Comparison of ENCODE assay signal across 1 cellular context in the genomic region with DNA sequence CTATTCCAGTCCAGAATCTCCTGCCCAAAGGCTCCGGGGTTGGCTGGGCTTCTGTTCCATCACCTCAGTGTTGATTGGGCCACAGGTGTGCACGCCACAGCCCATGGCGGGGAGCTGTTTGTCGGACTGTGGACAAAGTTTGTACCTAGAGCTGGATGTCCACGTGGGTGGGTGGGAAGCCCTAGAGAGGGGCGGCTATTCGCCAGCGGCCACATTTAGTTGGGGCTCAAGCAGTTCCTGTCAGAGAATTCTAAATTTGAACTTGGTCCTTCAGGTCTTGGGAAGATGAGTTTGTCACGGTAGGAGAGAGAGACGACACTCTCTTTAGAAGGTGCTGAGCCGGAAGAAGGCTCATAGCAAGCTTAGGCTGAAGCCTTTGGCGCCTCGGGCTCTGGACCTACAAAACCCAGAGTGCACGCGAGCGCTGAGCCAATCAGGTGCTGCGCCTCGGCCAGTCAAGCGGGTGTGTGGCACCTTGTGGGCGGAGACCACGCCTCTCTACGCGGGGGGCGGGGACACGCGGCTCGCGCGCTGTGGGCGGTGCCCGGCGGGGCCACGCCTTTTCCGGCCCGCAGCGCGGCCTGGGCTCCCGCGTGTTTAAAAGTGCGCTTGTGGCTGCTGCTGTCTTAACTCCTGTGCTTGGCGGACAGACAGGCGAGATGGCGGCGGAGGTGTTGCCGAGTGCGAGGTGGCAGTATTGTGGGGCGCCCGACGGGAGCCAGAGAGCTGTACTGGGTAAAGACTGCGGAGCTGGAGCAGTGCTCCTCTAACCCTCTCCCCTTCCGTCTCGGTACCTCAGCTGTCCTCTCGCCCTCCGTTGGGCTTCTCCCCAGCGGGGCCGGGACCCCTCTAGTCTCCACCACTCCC.
A peak's percentile ranks its signal among the peaks of the same experiment; 100 is the strongest.
TF ChIP-seq lines count a peak whose summit lies in the region.

A gene with protein sequence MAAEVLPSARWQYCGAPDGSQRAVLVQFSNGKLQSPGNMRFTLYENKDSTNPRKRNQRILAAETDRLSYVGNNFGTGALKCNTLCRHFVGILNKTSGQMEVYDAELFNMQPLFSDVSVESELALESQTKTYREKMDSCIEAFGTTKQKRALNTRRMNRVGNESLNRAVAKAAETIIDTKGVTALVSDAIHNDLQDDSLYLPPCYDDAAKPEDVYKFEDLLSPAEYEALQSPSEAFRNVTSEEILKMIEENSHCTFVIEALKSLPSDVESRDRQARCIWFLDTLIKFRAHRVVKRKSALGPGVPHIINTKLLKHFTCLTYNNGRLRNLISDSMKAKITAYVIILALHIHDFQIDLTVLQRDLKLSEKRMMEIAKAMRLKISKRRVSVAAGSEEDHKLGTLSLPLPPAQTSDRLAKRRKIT (plus strand): TSS at position 560 of the 867 bp plus-strand sequence. CDS start 100 bp downstream, at position 660.

TF ChIP-seq in HEK293, 187 proteins besides CTCF, POLR2A, EP300 and RAD21 (continued from another document and continues in another):
- TF ChIP-seq ZNF140 (tag by site-specific recombination; IDR thresholded peaks at IDR 0.05) (no peak), WT1 (tag by site-specific recombination; IDR thresholded peaks at IDR 0.05) (no peak), ZNF555 (tag by site-specific recombination; conservative IDR thresholded peaks at IDR 0.05) (no peak), ZNF837 (tag by site-specific recombination; IDR thresholded peaks at IDR 0.05) (no peak), ZNF24 (tag by site-specific recombination; IDR thresholded peaks at IDR 0.05) (no peak), ZNF146 (tag by site-specific recombination; IDR thresholded peaks at IDR 0.05) (no peak), ZBTB1 (tag by site-specific recombination; IDR thresholded peaks at IDR 0.05) (no peak), ZBTB8A (tag by site-specific recombination; IDR thresholded peaks at IDR 0.05) (peak; percentile 32; the same call in 1 of the 2 replicates), BCL11A (tag by site-specific recombination; IDR thresholded peaks at IDR 0.05; ENCODE audit: low read depth) (no peak), ZFHX2 (tag by site-specific recombination; conservative IDR thresholded peaks at IDR 0.05) (peak; percentile 82), HOXD13 (CRISPR knock-in tag; IDR thresholded peaks at IDR 0.05; ENCODE audit: borderline replicate concordance) (no peak), KLF1 (tag by site-specific recombination; IDR thresholded peaks at IDR 0.05) (peak; percentile 66; the same call in 1 of the 2 replicates), ZNF324 (tag by site-specific recombination; IDR thresholded peaks at IDR 0.05) (no peak), KLF10 (tag by site-specific recombination; IDR thresholded peaks at IDR 0.05) (peak; percentile 85), ZSCAN16 (tag by site-specific recombination; IDR thresholded peaks at IDR 0.05) (no peak), ZBTB17 (tag by site-specific recombination; IDR thresholded peaks at IDR 0.05) (no peak), SP3 (tag by site-specific recombination; IDR thresholded peaks at IDR 0.05) (peak; percentile 94), SALL2 (tag by site-specific recombination; IDR thresholded peaks at IDR 0.05; ENCODE audit: borderline replicate concordance) (no peak), ZNF629 (tag by site-specific recombination; IDR thresholded peaks at IDR 0.05) (0 out of 2 replicates have a peak, but pooled peaks have one; percentile 25), KLF8 (tag by site-specific recombination; IDR thresholded peaks at IDR 0.05) (peak; percentile 85), ZNF423 (tag by site-specific recombination; IDR thresholded peaks at IDR 0.05) (no peak), ZSCAN23 (tag by site-specific recombination; IDR thresholded peaks at IDR 0.05) (no peak), OSR2 (tag by site-specific recombination; IDR thresholded peaks at IDR 0.05) (no peak), ZSCAN30 (tag by site-specific recombination; IDR thresholded peaks at IDR 0.05) (no peak), GLIS1 (tag by site-specific recombination; IDR thresholded peaks at IDR 0.05) (peak; percentile 62; the same call in 1 of the 2 replicates), TCF7L2 (IDR thresholded peaks at IDR 0.05; ENCODE audit: borderline replicate concordance, low read depth, low read length) (no peak), ZNF530 (tag by site-specific recombination; IDR thresholded peaks at IDR 0.05; ENCODE audit: low read depth) (no peak), SP2 (tag by site-specific recombination; IDR thresholded peaks at IDR 0.05) (peak; percentile 93), SCRT2 (tag by site-specific recombination; IDR thresholded peaks at IDR 0.05) (peak; percentile 73), ZNF202 (tag by site-specific recombination; IDR thresholded peaks at IDR 0.05; ENCODE audit: borderline replicate concordance) (no peak), ZIC2 (tag by site-specific recombination; IDR thresholded peaks at IDR 0.05) (peak; percentile 21; the same call in 1 of the 2 replicates), ZNF416 (tag by site-specific recombination; IDR thresholded peaks at IDR 0.05) (no peak), GLIS2 (tag by site-specific recombination; IDR thresholded peaks at IDR 0.05) (peak; percentile 62), ZNF48 (tag by site-specific recombination; IDR thresholded peaks at IDR 0.05) (no peak), SETDB1 (IDR thresholded peaks at IDR 0.05; ENCODE audit: insufficient read length, low read length) (no peak), KLF16 (tag by site-specific recombination; IDR thresholded peaks at IDR 0.05) (no peak)
- TF ChIP-seq, protein P1, sequence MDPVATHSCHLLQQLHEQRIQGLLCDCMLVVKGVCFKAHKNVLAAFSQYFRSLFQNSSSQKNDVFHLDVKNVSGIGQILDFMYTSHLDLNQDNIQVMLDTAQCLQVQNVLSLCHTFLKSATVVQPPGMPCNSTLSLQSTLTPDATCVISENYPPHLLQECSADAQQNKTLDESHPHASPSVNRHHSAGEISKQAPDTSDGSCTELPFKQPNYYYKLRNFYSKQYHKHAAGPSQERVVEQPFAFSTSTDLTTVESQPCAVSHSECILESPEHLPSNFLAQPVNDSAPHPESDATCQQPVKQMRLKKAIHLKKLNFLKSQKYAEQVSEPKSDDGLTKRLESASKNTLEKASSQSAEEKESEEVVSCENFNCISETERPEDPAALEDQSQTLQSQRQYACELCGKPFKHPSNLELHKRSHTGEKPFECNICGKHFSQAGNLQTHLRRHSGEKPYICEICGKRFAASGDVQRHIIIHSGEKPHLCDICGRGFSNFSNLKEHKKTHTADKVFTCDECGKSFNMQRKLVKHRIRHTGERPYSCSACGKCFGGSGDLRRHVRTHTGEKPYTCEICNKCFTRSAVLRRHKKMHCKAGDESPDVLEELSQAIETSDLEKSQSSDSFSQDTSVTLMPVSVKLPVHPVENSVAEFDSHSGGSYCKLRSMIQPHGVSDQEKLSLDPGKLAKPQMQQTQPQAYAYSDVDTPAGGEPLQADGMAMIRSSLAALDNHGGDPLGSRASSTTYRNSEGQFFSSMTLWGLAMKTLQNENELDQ (tag by site-specific recombination; IDR thresholded peaks at IDR 0.05; ENCODE audit: low read depth): no peak
- TF ChIP-seq, protein P2, sequence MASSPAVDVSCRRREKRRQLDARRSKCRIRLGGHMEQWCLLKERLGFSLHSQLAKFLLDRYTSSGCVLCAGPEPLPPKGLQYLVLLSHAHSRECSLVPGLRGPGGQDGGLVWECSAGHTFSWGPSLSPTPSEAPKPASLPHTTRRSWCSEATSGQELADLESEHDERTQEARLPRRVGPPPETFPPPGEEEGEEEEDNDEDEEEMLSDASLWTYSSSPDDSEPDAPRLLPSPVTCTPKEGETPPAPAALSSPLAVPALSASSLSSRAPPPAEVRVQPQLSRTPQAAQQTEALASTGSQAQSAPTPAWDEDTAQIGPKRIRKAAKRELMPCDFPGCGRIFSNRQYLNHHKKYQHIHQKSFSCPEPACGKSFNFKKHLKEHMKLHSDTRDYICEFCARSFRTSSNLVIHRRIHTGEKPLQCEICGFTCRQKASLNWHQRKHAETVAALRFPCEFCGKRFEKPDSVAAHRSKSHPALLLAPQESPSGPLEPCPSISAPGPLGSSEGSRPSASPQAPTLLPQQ (tag by site-specific recombination; IDR thresholded peaks at IDR 0.05): 0 out of 2 replicates have a peak, but pooled peaks have one; percentile 17
- TF ChIP-seq, protein P3, sequence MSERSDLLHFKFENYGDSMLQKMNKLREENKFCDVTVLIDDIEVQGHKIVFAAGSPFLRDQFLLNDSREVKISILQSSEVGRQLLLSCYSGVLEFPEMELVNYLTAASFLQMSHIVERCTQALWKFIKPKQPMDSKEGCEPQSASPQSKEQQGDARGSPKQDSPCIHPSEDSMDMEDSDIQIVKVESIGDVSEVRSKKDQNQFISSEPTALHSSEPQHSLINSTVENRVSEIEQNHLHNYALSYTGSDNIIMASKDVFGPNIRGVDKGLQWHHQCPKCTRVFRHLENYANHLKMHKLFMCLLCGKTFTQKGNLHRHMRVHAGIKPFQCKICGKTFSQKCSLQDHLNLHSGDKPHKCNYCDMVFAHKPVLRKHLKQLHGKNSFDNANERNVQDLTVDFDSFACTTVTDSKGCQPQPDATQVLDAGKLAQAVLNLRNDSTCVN (tag by site-specific recombination; optimal IDR thresholded peaks at IDR 0.05): peak; percentile 79
- TF ChIP-seq, protein P4, sequence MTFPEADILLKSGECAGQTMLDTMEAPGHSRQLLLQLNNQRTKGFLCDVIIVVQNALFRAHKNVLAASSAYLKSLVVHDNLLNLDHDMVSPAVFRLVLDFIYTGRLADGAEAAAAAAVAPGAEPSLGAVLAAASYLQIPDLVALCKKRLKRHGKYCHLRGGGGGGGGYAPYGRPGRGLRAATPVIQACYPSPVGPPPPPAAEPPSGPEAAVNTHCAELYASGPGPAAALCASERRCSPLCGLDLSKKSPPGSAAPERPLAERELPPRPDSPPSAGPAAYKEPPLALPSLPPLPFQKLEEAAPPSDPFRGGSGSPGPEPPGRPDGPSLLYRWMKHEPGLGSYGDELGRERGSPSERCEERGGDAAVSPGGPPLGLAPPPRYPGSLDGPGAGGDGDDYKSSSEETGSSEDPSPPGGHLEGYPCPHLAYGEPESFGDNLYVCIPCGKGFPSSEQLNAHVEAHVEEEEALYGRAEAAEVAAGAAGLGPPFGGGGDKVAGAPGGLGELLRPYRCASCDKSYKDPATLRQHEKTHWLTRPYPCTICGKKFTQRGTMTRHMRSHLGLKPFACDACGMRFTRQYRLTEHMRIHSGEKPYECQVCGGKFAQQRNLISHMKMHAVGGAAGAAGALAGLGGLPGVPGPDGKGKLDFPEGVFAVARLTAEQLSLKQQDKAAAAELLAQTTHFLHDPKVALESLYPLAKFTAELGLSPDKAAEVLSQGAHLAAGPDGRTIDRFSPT (tag by site-specific recombination; IDR thresholded peaks at IDR 0.05): no peak
- TF ChIP-seq, protein P5, sequence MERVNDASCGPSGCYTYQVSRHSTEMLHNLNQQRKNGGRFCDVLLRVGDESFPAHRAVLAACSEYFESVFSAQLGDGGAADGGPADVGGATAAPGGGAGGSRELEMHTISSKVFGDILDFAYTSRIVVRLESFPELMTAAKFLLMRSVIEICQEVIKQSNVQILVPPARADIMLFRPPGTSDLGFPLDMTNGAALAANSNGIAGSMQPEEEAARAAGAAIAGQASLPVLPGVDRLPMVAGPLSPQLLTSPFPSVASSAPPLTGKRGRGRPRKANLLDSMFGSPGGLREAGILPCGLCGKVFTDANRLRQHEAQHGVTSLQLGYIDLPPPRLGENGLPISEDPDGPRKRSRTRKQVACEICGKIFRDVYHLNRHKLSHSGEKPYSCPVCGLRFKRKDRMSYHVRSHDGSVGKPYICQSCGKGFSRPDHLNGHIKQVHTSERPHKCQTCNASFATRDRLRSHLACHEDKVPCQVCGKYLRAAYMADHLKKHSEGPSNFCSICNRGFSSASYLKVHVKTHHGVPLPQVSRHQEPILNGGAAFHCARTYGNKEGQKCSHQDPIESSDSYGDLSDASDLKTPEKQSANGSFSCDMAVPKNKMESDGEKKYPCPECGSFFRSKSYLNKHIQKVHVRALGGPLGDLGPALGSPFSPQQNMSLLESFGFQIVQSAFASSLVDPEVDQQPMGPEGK (tag by site-specific recombination; IDR thresholded peaks at IDR 0.05): 0 out of 2 replicates have a peak, but pooled peaks have one; percentile 16
- TF ChIP-seq, protein P6, sequence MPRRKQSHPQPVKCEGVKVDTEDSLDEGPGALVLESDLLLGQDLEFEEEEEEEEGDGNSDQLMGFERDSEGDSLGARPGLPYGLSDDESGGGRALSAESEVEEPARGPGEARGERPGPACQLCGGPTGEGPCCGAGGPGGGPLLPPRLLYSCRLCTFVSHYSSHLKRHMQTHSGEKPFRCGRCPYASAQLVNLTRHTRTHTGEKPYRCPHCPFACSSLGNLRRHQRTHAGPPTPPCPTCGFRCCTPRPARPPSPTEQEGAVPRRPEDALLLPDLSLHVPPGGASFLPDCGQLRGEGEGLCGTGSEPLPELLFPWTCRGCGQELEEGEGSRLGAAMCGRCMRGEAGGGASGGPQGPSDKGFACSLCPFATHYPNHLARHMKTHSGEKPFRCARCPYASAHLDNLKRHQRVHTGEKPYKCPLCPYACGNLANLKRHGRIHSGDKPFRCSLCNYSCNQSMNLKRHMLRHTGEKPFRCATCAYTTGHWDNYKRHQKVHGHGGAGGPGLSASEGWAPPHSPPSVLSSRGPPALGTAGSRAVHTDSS (tag by site-specific recombination; IDR thresholded peaks at IDR 0.05): no peak
- TF ChIP-seq, protein P7, sequence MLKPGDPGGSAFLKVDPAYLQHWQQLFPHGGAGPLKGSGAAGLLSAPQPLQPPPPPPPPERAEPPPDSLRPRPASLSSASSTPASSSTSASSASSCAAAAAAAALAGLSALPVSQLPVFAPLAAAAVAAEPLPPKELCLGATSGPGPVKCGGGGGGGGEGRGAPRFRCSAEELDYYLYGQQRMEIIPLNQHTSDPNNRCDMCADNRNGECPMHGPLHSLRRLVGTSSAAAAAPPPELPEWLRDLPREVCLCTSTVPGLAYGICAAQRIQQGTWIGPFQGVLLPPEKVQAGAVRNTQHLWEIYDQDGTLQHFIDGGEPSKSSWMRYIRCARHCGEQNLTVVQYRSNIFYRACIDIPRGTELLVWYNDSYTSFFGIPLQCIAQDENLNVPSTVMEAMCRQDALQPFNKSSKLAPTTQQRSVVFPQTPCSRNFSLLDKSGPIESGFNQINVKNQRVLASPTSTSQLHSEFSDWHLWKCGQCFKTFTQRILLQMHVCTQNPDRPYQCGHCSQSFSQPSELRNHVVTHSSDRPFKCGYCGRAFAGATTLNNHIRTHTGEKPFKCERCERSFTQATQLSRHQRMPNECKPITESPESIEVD (tag by site-specific recombination; IDR thresholded peaks at IDR 0.05): no peak
- TF ChIP-seq, protein P8, sequence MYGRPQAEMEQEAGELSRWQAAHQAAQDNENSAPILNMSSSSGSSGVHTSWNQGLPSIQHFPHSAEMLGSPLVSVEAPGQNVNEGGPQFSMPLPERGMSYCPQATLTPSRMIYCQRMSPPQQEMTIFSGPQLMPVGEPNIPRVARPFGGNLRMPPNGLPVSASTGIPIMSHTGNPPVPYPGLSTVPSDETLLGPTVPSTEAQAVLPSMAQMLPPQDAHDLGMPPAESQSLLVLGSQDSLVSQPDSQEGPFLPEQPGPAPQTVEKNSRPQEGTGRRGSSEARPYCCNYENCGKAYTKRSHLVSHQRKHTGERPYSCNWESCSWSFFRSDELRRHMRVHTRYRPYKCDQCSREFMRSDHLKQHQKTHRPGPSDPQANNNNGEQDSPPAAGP (tag by site-specific recombination; IDR thresholded peaks at IDR 0.05): 0 out of 2 replicates have a peak, but pooled peaks have one; percentile 16
